In the genomic region with DNA sequence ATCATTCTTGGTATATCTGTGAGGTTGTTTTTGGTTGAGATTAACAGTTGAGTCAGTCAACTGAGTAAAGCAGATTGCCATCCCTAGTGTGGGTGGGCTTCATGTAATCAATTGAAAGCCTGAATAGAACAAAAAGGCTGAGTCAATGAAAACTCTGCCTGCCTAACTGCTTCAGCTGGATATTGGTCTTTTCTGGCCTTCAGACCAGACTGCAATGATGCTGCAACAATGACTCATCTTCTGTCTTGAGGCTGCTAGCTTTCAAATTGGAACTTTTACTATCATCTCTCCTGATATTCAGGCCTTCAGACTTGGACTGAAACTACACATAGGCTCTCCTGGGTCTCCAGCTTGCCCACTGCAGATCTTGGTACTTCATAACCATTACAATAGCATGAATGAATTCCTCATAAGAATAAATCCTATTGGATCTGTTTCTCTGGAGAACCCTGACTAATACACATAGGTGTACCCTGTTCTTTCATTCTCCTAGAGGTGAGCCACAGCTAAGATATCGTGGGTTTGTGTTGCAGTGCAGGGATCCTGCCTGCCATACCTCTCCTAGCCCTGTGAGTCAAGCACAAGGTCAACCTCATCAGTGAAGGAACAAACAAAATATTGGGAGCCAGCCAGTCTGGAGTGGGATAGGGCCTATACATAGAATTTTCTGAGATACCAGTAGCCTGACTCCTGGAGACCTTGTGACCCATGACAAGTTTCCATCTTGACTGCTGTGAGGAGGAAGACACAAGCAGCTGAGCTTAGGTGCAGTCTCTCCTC, we compare ENCODE assay signal across 23 cellular contexts.
A peak's percentile ranks its signal among the peaks of the same experiment; 100 is the strongest.
DNase-seq lines count a peak whose midpoint lies in the region; ATAC-seq, FAIRE-seq and TF ChIP-seq lines count a peak whose summit lies in the region.
"Had no signal": no experiment of that assay in that cellular context is flagged by ENCODE, and none has a peak within 500 bp of the region (broad histone marks: within the 10 kb centered on the region; RNA-seq: fewer than 3 reads in every experiment).

No MANE protein-coding gene starts in this region.

- no peaks in the 10 kb centered on the region for H3K4me1 ChIP-seq in adipocyte (ENCODE audit: control insufficient read depth, insufficient read depth, low read length)
- no peaks in the 10 kb centered on the region for H3K4me1 ChIP-seq in pancreas

- no peak overlapping the region for H3K9ac ChIP-seq in adipocyte (ENCODE audit: low read length)

- intact Hi-C loops in pancreas (cut with DNase I), result no loop called here

- FAIRE-seq in pancreas (lab: Jason Lieb, UNC), result no peak
- FAIRE-seq: A204.1, GM12878, GM19239 had no signal

- WGBS in pancreas, 2 donors, result 26 to 38% methylated on average over 1 of the region's 1 CpG

- H3K27ac ChIP-seq in pancreas, result no peak overlapping the region
- H3K27ac ChIP-seq: 22Rv1 had no signal

- no peaks in the 10 kb centered on the region for H3K9me3 ChIP-seq in adipocyte (ENCODE audit: control insufficient read depth, low read length)
- no peaks in the 10 kb centered on the region for H3K9me3 ChIP-seq in pancreas

- no peaks in the 10 kb centered on the region for H3K27me3 ChIP-seq in adipocyte (replicated peaks; ENCODE audit: control insufficient read depth, insufficient read depth, low read length)
- H3K27me3 ChIP-seq in pancreas, result no peaks in the 10 kb centered on the region

- H3K36me3 ChIP-seq in adipocyte (ENCODE audit: control insufficient read depth, insufficient read depth, low read length, severe bottlenecking) (no peaks in the 10 kb centered on the region), pancreas (no peaks in the 10 kb centered on the region)

- ATAC-seq in pancreas (peak in 3 of 4 donors; percentile 54 to 66 (median 55)), HG02938 (IDR thresholded peaks at IDR 0.05; ENCODE audit: unreplicated experiment) (no peak)
- ATAC-seq: GM12878, GM23338, HCT116 had no signal

- H3K4me3 ChIP-seq in adipocyte (ENCODE audit: low read length), result no peak overlapping the region
- H3K4me3 ChIP-seq in epithelial cell of esophagus (ENCODE audit: low read length), result no peak overlapping the region
- H3K4me3 ChIP-seq in pancreas, result no peak overlapping the region
- H3K4me3 ChIP-seq: GM12878, GM23338 had no signal

- no peak for TF ChIP-seq CTCF in epithelial cell of esophagus (IDR thresholded peaks at IDR 0.05; ENCODE audit: insufficient read depth, low read depth, low read length, missing control alignments)
- no peak for TF ChIP-seq CTCF in pancreas (IDR thresholded peaks at IDR 0.05)

- DNase-seq in DMS53 (lab: John Stamatoyannopoulos, UW) (peak; percentile 19), DMS53 treated with DMSO at 0.1 percent for 48 hours (lab: John Stamatoyannopoulos, UW; ENCODE audit: unreplicated experiment) (no peak), adipocyte (ENCODE audit: low read depth) (peak; percentile 22), epithelial cell of esophagus (ENCODE audit: low read depth) (peak; percentile 3), pancreas (peak in 1 of 6 donors; percentile 14), NK-92 (lab: John Stamatoyannopoulos, UW; ENCODE audit: unreplicated experiment) (no peak), NCI-H2081 treated with DMSO at 0.1 percent for 48 hours (lab: John Stamatoyannopoulos, UW) (no peak)
- DNase-seq: AML-193; C1 segment of cervical spinal cord; Calu3; CD4-positive, alpha-beta memory T cell; COR-L47; DMS79; EL; GDM1; H9 had no signal

Comparison
In these comparisons a context has a peak if more than half of its experiments do, and no peak if none do; other contexts are left out.
1. DNase-seq: peak in DMS53 (single experiment), adipocyte (single experiment) and epithelial cell of esophagus (single experiment); none in DMS53 treated with DMSO at 0.1 percent for 48 hours (single experiment), NK-92 (single experiment) and NCI-H2081 treated with DMSO at 0.1 percent for 48 hours (single experiment).